ENCODE assay signal across 8 cellular contexts in genomic region chr1:160354388-160354985, GRCh38. TPM values are rescaled to one million over a fixed set of nuclear protein-coding genes. Genes with fewer than 3 reads are reported as not detected.
DNase-seq lines count a peak whose midpoint lies in the region; ATAC-seq lines count a peak whose summit lies in the region.

No MANE protein-coding gene starts in this region.

- H3K4me3 ChIP-seq in Jurkat, Clone E6-1 (ENCODE audit: low read length) = no peak overlapping the region
- H3K4me3 ChIP-seq in adipocyte (ENCODE audit: low read length) = no peak overlapping the region

- H3K9me3 Mint-ChIP-seq in activated T-helper 2 cell treated with anti-CD3 and anti-CD28 coated beads, Interferon-gamma antibody, Interleukin-2, Interleukin-4, amounts not matched to agents 10 μg/mL and 5 μg/mL and 100 μg/mL, durations not matched to agents 14 hours and 24 hours and 36 hours = no peaks in the 10 kb centered on the region
- no peaks in the 10 kb centered on the region for H3K9me3 Mint-ChIP-seq in T-helper 2 cell treated with Interferon-gamma antibody and Interleukin-4, amounts not matched to agents 5 μg/mL and 100 μg/mL, for 36 hours

- intact Hi-C loops in activated T-helper 2 cell treated with anti-CD3 and anti-CD28 coated beads, Interferon-gamma antibody, Interleukin-2, Interleukin-4, amounts not matched to agents 10 μg/mL and 5 μg/mL and 100 μg/mL, durations not matched to agents 14 hours and 24 hours and 36 hours (cut with micrococcal nuclease) = no loop called here

- DNase-seq in DMS 273 (lab: John Stamatoyannopoulos, UW; ENCODE audit: unreplicated experiment) (peak; percentile 78), DMS 273 treated with DMSO at 0.1 percent for 48 hours (lab: John Stamatoyannopoulos, UW) (no peak), adipocyte (ENCODE audit: low read depth) (peak; percentile 20), lung microvascular endothelial cell (ENCODE audit: low read depth in 2 of 2) (peak; percentile 39 to 42)
- DNase-seq in Jurkat, Clone E6-1 (ENCODE audit: low read depth, low spot score) = peak; percentile 28
- DNase-seq in activated T-helper 2 cell treated with anti-CD3 and anti-CD28 coated beads, Interferon-gamma antibody, Interleukin-2, Interleukin-4, amounts not matched to agents 10 μg/mL and 5 μg/mL and 100 μg/mL, durations not matched to agents 14 hours and 24 hours and 36 hours (ENCODE audit: low spot score) = no peak
- no peak for DNase-seq in T-helper 2 cell treated with Interferon-gamma antibody and Interleukin-4, amounts not matched to agents 5 μg/mL and 100 μg/mL, for 36 hours (ENCODE audit: low spot score)

- peaks cover 89% of the 10 kb centered on the region for H3K36me3 Mint-ChIP-seq in activated T-helper 2 cell treated with anti-CD3 and anti-CD28 coated beads, Interferon-gamma antibody, Interleukin-2, Interleukin-4, amounts not matched to agents 10 μg/mL and 5 μg/mL and 100 μg/mL, durations not matched to agents 14 hours and 24 hours and 36 hours (ENCODE audit: low read depth)
- H3K36me3 Mint-ChIP-seq in T-helper 2 cell treated with Interferon-gamma antibody and Interleukin-4, amounts not matched to agents 5 μg/mL and 100 μg/mL, for 36 hours (ENCODE audit: low read depth) = peaks cover 65% of the 10 kb centered on the region

- H3K4me1 ChIP-seq in adipocyte (ENCODE audit: control insufficient read depth, insufficient read depth, low read length) = peaks cover 46% of the 10 kb centered on the region

- no peak for ATAC-seq in HG03135 (IDR thresholded peaks at IDR 0.05; ENCODE audit: unreplicated experiment)

- no peak overlapping the region for H3K9ac ChIP-seq in adipocyte (ENCODE audit: low read length)

- peaks cover 86% of the 10 kb centered on the region for H3K36me3 ChIP-seq in adipocyte (ENCODE audit: control insufficient read depth, insufficient read depth, low read length, severe bottlenecking)

- H3K27me3 Mint-ChIP-seq in activated T-helper 2 cell treated with anti-CD3 and anti-CD28 coated beads, Interferon-gamma antibody, Interleukin-2, Interleukin-4, amounts not matched to agents 10 μg/mL and 5 μg/mL and 100 μg/mL, durations not matched to agents 14 hours and 24 hours and 36 hours (ENCODE audit: low read depth) = no peaks in the 10 kb centered on the region
- no peaks in the 10 kb centered on the region for H3K27me3 Mint-ChIP-seq in T-helper 2 cell treated with Interferon-gamma antibody and Interleukin-4, amounts not matched to agents 5 μg/mL and 100 μg/mL, for 36 hours (ENCODE audit: low read depth)

- no peaks in the 10 kb centered on the region for H3K27me3 ChIP-seq in adipocyte (replicated peaks; ENCODE audit: control insufficient read depth, insufficient read depth, low read length)

- no peak overlapping the region for H3K27ac Mint-ChIP-seq in activated T-helper 2 cell treated with anti-CD3 and anti-CD28 coated beads, Interferon-gamma antibody, Interleukin-2, Interleukin-4, amounts not matched to agents 10 μg/mL and 5 μg/mL and 100 μg/mL, durations not matched to agents 14 hours and 24 hours and 36 hours
- H3K27ac Mint-ChIP-seq in T-helper 2 cell treated with Interferon-gamma antibody and Interleukin-4, amounts not matched to agents 5 μg/mL and 100 μg/mL, for 36 hours = no peak overlapping the region

- no peaks in the 10 kb centered on the region for H3K9me3 ChIP-seq in adipocyte (ENCODE audit: control insufficient read depth, low read length)

- H3K4me1 Mint-ChIP-seq in activated T-helper 2 cell treated with anti-CD3 and anti-CD28 coated beads, Interferon-gamma antibody, Interleukin-2, Interleukin-4, amounts not matched to agents 10 μg/mL and 5 μg/mL and 100 μg/mL, durations not matched to agents 14 hours and 24 hours and 36 hours (ENCODE audit: low read depth) = peaks cover 3% of the 10 kb centered on the region
- peaks cover 5% of the 10 kb centered on the region for H3K4me1 Mint-ChIP-seq in T-helper 2 cell treated with Interferon-gamma antibody and Interleukin-4, amounts not matched to agents 5 μg/mL and 100 μg/mL, for 36 hours (ENCODE audit: low read depth)

- H3K4me3 Mint-ChIP-seq in activated T-helper 2 cell treated with anti-CD3 and anti-CD28 coated beads, Interferon-gamma antibody, Interleukin-2, Interleukin-4, amounts not matched to agents 10 μg/mL and 5 μg/mL and 100 μg/mL, durations not matched to agents 14 hours and 24 hours and 36 hours (ENCODE audit: low read depth) = no peak overlapping the region
- H3K4me3 Mint-ChIP-seq in T-helper 2 cell treated with Interferon-gamma antibody and Interleukin-4, amounts not matched to agents 5 μg/mL and 100 μg/mL, for 36 hours = no peak overlapping the region

RNA-seq across cellular contexts. Expression of gene NCSTN, which starts 11.3 kb away (rescaled TPM):
- polyA plus RNA-seq in Jurkat, Clone E6-1 (2012; ENCODE audit: insufficient read depth, insufficient read length) = 50.4 TPM
- 42.1 and 57.3 TPM in 2 replicates for total RNA-seq in lung microvascular endothelial cell
- 65.3 and 72.4 TPM in 2 replicates for total RNA-seq in activated T-helper 2 cell treated with anti-CD3 and anti-CD28 coated beads, Interferon-gamma antibody, Interleukin-2, Interleukin-4, amounts not matched to agents 10 μg/mL and 5 μg/mL and 100 μg/mL, durations not matched to agents 14 hours and 24 hours and 36 hours

RNA-seq across cellular contexts. Expression of gene COPA, which starts 11.4 kb away (rescaled TPM):
- 81.5 TPM for polyA plus RNA-seq in Jurkat, Clone E6-1 (2012; ENCODE audit: insufficient read depth, insufficient read length)
- 206 and 209 TPM in 2 replicates for total RNA-seq in lung microvascular endothelial cell
- 153 and 154 TPM in 2 replicates for total RNA-seq in activated T-helper 2 cell treated with anti-CD3 and anti-CD28 coated beads, Interferon-gamma antibody, Interleukin-2, Interleukin-4, amounts not matched to agents 10 μg/mL and 5 μg/mL and 100 μg/mL, durations not matched to agents 14 hours and 24 hours and 36 hours

RNA-seq across cellular contexts. Expression of gene NHLH1, which starts 12.4 kb away (rescaled TPM):
- 0.45 TPM for polyA plus RNA-seq in Jurkat, Clone E6-1 (2012; ENCODE audit: insufficient read depth, insufficient read length)
- not detected in 2 replicates for total RNA-seq in lung microvascular endothelial cell
- 0.30 and 0.32 TPM in 2 replicates for total RNA-seq in activated T-helper 2 cell treated with anti-CD3 and anti-CD28 coated beads, Interferon-gamma antibody, Interleukin-2, Interleukin-4, amounts not matched to agents 10 μg/mL and 5 μg/mL and 100 μg/mL, durations not matched to agents 14 hours and 24 hours and 36 hours

RNA-seq across cellular contexts. Expression of gene VANGL2, which starts 45.9 kb away (rescaled TPM):
- polyA plus RNA-seq in Jurkat, Clone E6-1 (2012; ENCODE audit: insufficient read depth, insufficient read length) = 0.97 TPM
- total RNA-seq in lung microvascular endothelial cell = not detected in 2 replicates
- not detected in 2 replicates for total RNA-seq in activated T-helper 2 cell treated with anti-CD3 and anti-CD28 coated beads, Interferon-gamma antibody, Interleukin-2, Interleukin-4, amounts not matched to agents 10 μg/mL and 5 μg/mL and 100 μg/mL, durations not matched to agents 14 hours and 24 hours and 36 hours

Comparison
In these comparisons a context has a peak if more than half of its experiments do, and no peak if none do; other contexts are left out.
1. DNase-seq: peak in DMS 273 (single experiment), Jurkat, Clone E6-1 (single experiment), adipocyte (single experiment) and lung microvascular endothelial cell (2 of 2); none in DMS 273 treated with DMSO at 0.1 percent for 48 hours (single experiment), activated T-helper 2 cell treated with anti-CD3 and anti-CD28 coated beads, Interferon-gamma antibody, Interleukin-2, Interleukin-4, amounts not matched to agents 10 μg/mL and 5 μg/mL and 100 μg/mL, durations not matched to agents 14 hours and 24 hours and 36 hours (single experiment) and T-helper 2 cell treated with Interferon-gamma antibody and Interleukin-4, amounts not matched to agents 5 μg/mL and 100 μg/mL, for 36 hours (single experiment).